ENCODE assay signal across 8 cellular contexts in genomic region chr1:248618878-248619277, GRCh38. TPM values are rescaled to one million over a fixed set of nuclear protein-coding genes. Genes with fewer than 3 reads are reported as not detected.
DNase-seq lines count a peak whose midpoint lies in the region; ATAC-seq, FAIRE-seq and TF ChIP-seq lines count a peak whose summit lies in the region.

No MANE protein-coding gene starts in this region.

- TF ChIP-seq CTCF in DND-41 (IDR thresholded peaks at IDR 0.05; ENCODE audit: borderline replicate concordance, extremely low read depth, low read length, poor library complexity, severe bottlenecking) = peak; percentile 68
- peak; percentile 36; the same call in 1 of the 2 replicates for TF ChIP-seq CTCF in IMR-90 (conservative IDR thresholded peaks at IDR 0.05; ENCODE audit: low read depth, low read length)
- peak; percentile 76 for TF ChIP-seq CTCF in chondrocyte (IDR thresholded peaks at IDR 0.05)

- no peak overlapping the region for H2BK5ac ChIP-seq in IMR-90 (ENCODE audit: low read depth, low read length, poor library complexity, severe bottlenecking)

- H3K27me3 Mint-ChIP-seq in chondrocyte (ENCODE audit: low read depth) = peaks cover 4% of the 10 kb centered on the region
- peaks cover 0 to 3% (median 0%) of the 10 kb centered on the region in 5 donors for H3K27me3 Mint-ChIP-seq in naive thymus-derived CD4-positive, alpha-beta T cell

- H3K9ac ChIP-seq in DND-41 (ENCODE audit: low read depth, low read length) (no peak overlapping the region), IMR-90 (ENCODE audit: low read depth, low read length) (no peak overlapping the region)

- H3K4me3 Mint-ChIP-seq in chondrocyte (ENCODE audit: unreplicated experiment) = no peak overlapping the region
- H3K4me3 Mint-ChIP-seq in naive thymus-derived CD4-positive, alpha-beta T cell = no peak overlapping the region

- WGBS in IMR-90 (ENCODE audit: extremely low coverage in 2 of 2, insufficient read length in 1 of 2), 2 experiments = no CpG with 5 or more reads among the region's 3 CpGs

- intact Hi-C loops in IMR-90 (cut with micrococcal nuclease) = no loop called here
- intact Hi-C loops in naive thymus-derived CD4-positive, alpha-beta T cell (cut with micrococcal nuclease) = no loop called here

- H3K4me3 ChIP-seq in DND-41 (ENCODE audit: low read depth in 1 of 2, low read length in 2 of 2) = no peak overlapping the region
- no peak overlapping the region for H3K4me3 ChIP-seq in IMR-90 (ENCODE audit: insufficient read depth, low read depth, low read length)
- no peak overlapping the region for H3K4me3 ChIP-seq in naive thymus-derived CD4-positive, alpha-beta T cell (ENCODE audit: low read length)

- no peak overlapping the region for H2BK120ac ChIP-seq in IMR-90 (ENCODE audit: low read depth, low read length)

- no peak for FAIRE-seq in urothelium cell line (lab: Jason Lieb, UNC)

- H2AFZ ChIP-seq in DND-41 (ENCODE audit: low read depth, low read length) (no peak overlapping the region), IMR-90 (replicated peaks; ENCODE audit: low read length, poor library complexity) (no peak overlapping the region)

- H4K8ac ChIP-seq in IMR-90 (ENCODE audit: low read depth in 2 of 2, low read length in 2 of 2) = no peak overlapping the region

- no peak overlapping the region for H2AK5ac ChIP-seq in IMR-90 (ENCODE audit: low read depth, low read length)

- H3K27ac Mint-ChIP-seq in chondrocyte (ENCODE audit: unreplicated experiment) = no peak overlapping the region
- H3K27ac Mint-ChIP-seq in naive thymus-derived CD4-positive, alpha-beta T cell = peak overlapping the region in 1 of 9 donors; percentile 17

- CTCF ChIA-PET in IMR-90 (lab: Yijun Ruan, JAX) = no interaction called here
- CTCF ChIA-PET in naive thymus-derived CD4-positive, alpha-beta T cell (lab: Charles Lee) = interaction anchor here (0.6 kb wide), 1 partner anchor 380 kb away, joined by 3 read pairs; no protein-coding TSS in a partner anchor

- H3K9me3 ChIP-seq in DND-41 (ENCODE audit: insufficient read depth, low read length, severe bottlenecking) (no peaks in the 10 kb centered on the region), IMR-90 (ENCODE audit: control insufficient read depth, insufficient read depth, low read length) (no peaks in the 10 kb centered on the region)
- no peaks in the 10 kb centered on the region for H3K9me3 ChIP-seq in naive thymus-derived CD4-positive, alpha-beta T cell (ENCODE audit: control insufficient read depth in 2 of 3, low read length in 3 of 3)

- H2BK20ac ChIP-seq in IMR-90 (ENCODE audit: low read depth, low read length) = no peak overlapping the region

- H4K5ac ChIP-seq in IMR-90 (ENCODE audit: low read depth, low read length) = no peak overlapping the region

- no peak for TF ChIP-seq POLR2A in IMR-90 (IDR thresholded peaks at IDR 0.05; ENCODE audit: low read depth, low read length)

- no peak for TF ChIP-seq RAD21 in IMR-90 (IDR thresholded peaks at IDR 0.05; ENCODE audit: low read length)

- H3K9me1 ChIP-seq in IMR-90 (ENCODE audit: insufficient read depth, low read length) = no peaks in the 10 kb centered on the region

- H3K14ac ChIP-seq in IMR-90 (replicated peaks; ENCODE audit: low read depth, low read length) = no peak overlapping the region

- H3K4me1 ChIP-seq in DND-41 (ENCODE audit: insufficient read depth, low read length) = no peaks in the 10 kb centered on the region
- H3K4me1 ChIP-seq in IMR-90 (ENCODE audit: control insufficient read depth, insufficient read depth, low read length) = no peaks in the 10 kb centered on the region
- peaks cover 0 to under 1% of the 10 kb centered on the region in 2 donors for H3K4me1 ChIP-seq in naive thymus-derived CD4-positive, alpha-beta T cell (ENCODE audit: control insufficient read depth in 2 of 2, insufficient read depth in 2 of 2, low read length in 2 of 2)

- no peak overlapping the region for H3K4ac ChIP-seq in IMR-90 (ENCODE audit: low read depth, low read length)

- no peaks in the 10 kb centered on the region for H3K36me3 Mint-ChIP-seq in chondrocyte (ENCODE audit: low read depth)
- H3K36me3 Mint-ChIP-seq in naive thymus-derived CD4-positive, alpha-beta T cell = no peaks in the 10 kb centered on the region

- peaks cover 10% of the 10 kb centered on the region for H3K9me3 Mint-ChIP-seq in chondrocyte (ENCODE audit: low read depth)
- H3K9me3 Mint-ChIP-seq in naive thymus-derived CD4-positive, alpha-beta T cell = no peaks in the 10 kb centered on the region

- no peak overlapping the region for H2AK9ac ChIP-seq in IMR-90 (replicated peaks; ENCODE audit: low read depth, low read length, poor library complexity)

- H3K23ac ChIP-seq in IMR-90 (ENCODE audit: low read depth, low read length) = no peak overlapping the region

- H3K27ac ChIP-seq in DND-41 (ENCODE audit: low read length) (no peak overlapping the region), IMR-90 (ENCODE audit: insufficient read depth, low read length) (no peak overlapping the region)
- H3K27ac ChIP-seq in naive thymus-derived CD4-positive, alpha-beta T cell (ENCODE audit: low read depth, low read length) = no peak overlapping the region

- ATAC-seq in DND-41 (ENCODE audit: insufficient read depth, low read depth) (peak; percentile 65; the same call in 2 of the 3 replicates), IMR-90 (ENCODE audit: low read depth) (no peak)
- ATAC-seq in naive thymus-derived CD4-positive, alpha-beta T cell = no peak

- in situ Hi-C loops in IMR-90 (cut with MboI; ENCODE audit: low sequenced_read_pairs) = no loop called here

- dilution Hi-C loops in IMR-90 (cut with HindIII; ENCODE audit: low sequenced_read_pairs, unreplicated experiment) = no loop called here

- H3K27me3 ChIP-seq in DND-41 (ENCODE audit: insufficient read depth, low read length, poor library complexity) (no peaks in the 10 kb centered on the region), IMR-90 (ENCODE audit: control insufficient read depth, insufficient read depth, low read length) (no peaks in the 10 kb centered on the region)
- H3K27me3 ChIP-seq in naive thymus-derived CD4-positive, alpha-beta T cell (ENCODE audit: control insufficient read depth in 2 of 2, insufficient read depth in 2 of 2, low read length in 2 of 2) = no peaks in the 10 kb centered on the region

- H4K20me1 ChIP-seq in DND-41 (ENCODE audit: insufficient read depth, low read length) = no peaks in the 10 kb centered on the region
- H4K20me1 ChIP-seq in IMR-90 (ENCODE audit: insufficient read depth, low read length) = no peaks in the 10 kb centered on the region

- H3K79me2 ChIP-seq in DND-41 (ENCODE audit: insufficient read depth, low read length) = no peaks in the 10 kb centered on the region

- no peak overlapping the region for H3K56ac ChIP-seq in IMR-90 (ENCODE audit: extremely low read depth, insufficient read depth, low read length)

- H2BK15ac ChIP-seq in IMR-90 (ENCODE audit: low read depth, low read length) = no peak overlapping the region

- BruUV-seq in IMR-90 (replicated peaks; lab: Mats Ljungman, UMichigan) = no TSS peak

- H3K4me1 Mint-ChIP-seq in chondrocyte (ENCODE audit: low read depth) = no peaks in the 10 kb centered on the region
- peaks cover 1 to 33% (median 7%) of the 10 kb centered on the region in 7 donors for H3K4me1 Mint-ChIP-seq in naive thymus-derived CD4-positive, alpha-beta T cell

- H4K91ac ChIP-seq in IMR-90 (ENCODE audit: insufficient read depth, low read depth, low read length) = no peak overlapping the region

- POLR2A ChIA-PET in IMR-90 (lab: Charles Lee; ENCODE audit: unreplicated experiment) = no interaction called here
- POLR2A ChIA-PET in naive thymus-derived CD4-positive, alpha-beta T cell (lab: Charles Lee) = no interaction called here

- no peaks in the 10 kb centered on the region for H3K79me1 ChIP-seq in IMR-90 (ENCODE audit: low read depth in 1 of 2, low read length in 2 of 2)

- peak; percentile 51 for DNase-seq in DND-41
- DNase-seq in IMR-90 = peak; percentile 0
- peak; percentile 16 for DNase-seq in T-helper 9 cell
- no peak for DNase-seq in chondrocyte (ENCODE audit: low spot score)
- DNase-seq in naive thymus-derived CD4-positive, alpha-beta T cell = peak in 6 of 9 donors; percentile 6 to 35 (median 25)
- peak; percentile 39 for DNase-seq in urothelium cell line (ENCODE audit: low spot score)
- no peak for DNase-seq in effector CD8-positive, alpha-beta T cell (lab: John Stamatoyannopoulos, UW)
- no peak for DNase-seq in epidermal melanocyte (ENCODE audit: insufficient read length, low spot score)

- no peak overlapping the region for H3K4me2 ChIP-seq in DND-41 (ENCODE audit: insufficient read depth, low read length)
- no peak overlapping the region for H3K4me2 ChIP-seq in IMR-90 (ENCODE audit: low read depth, low read length)

- no peak overlapping the region for H3K18ac ChIP-seq in IMR-90 (ENCODE audit: low read depth, low read length)

- H3K36me3 ChIP-seq in DND-41 (ENCODE audit: insufficient read depth, low read length) = no peaks in the 10 kb centered on the region
- H3K36me3 ChIP-seq in IMR-90 (ENCODE audit: control insufficient read depth, insufficient read depth, low read length) = no peaks in the 10 kb centered on the region
- H3K36me3 ChIP-seq in naive thymus-derived CD4-positive, alpha-beta T cell (ENCODE audit: control insufficient read depth in 2 of 3, insufficient read depth in 3 of 3, low read length in 3 of 3) = no peaks in the 10 kb centered on the region

RNA-seq across cellular contexts. Expression of gene OR2T11, which starts 16.0 kb away (rescaled TPM):
- not detected in 2 replicates for total RNA-seq in IMR-90 (2012; rRNA removed)
- polyA plus RNA-seq in IMR-90 (2012; rRNA removed) = not detected in 2 replicates
- polyA plus RNA-seq in IMR-90 (2012; cell fraction: cytosol; rRNA removed) = not detected in 2 replicates
- not detected in 2 replicates for polyA plus RNA-seq in IMR-90 (2012; cell fraction: nucleus; rRNA removed; ENCODE audit: low replicate concordance)
- not detected in 3 replicates for total RNA-seq in chondrocyte
- total RNA-seq in naive thymus-derived CD4-positive, alpha-beta T cell = not detected
- not detected for polyA plus RNA-seq in naive thymus-derived CD4-positive, alpha-beta T cell

RNA-seq across cellular contexts. Expression of gene OR2T10, which starts 21.4 kb away (rescaled TPM):
- total RNA-seq in IMR-90 (2012; rRNA removed) = not detected in 2 replicates
- polyA plus RNA-seq in IMR-90 (2012; rRNA removed) = not detected in 2 replicates
- not detected in 2 replicates for polyA plus RNA-seq in IMR-90 (2012; cell fraction: cytosol; rRNA removed)
- not detected in 2 replicates for polyA plus RNA-seq in IMR-90 (2012; cell fraction: nucleus; rRNA removed; ENCODE audit: low replicate concordance)
- total RNA-seq in chondrocyte = not detected in 3 replicates
- total RNA-seq in naive thymus-derived CD4-positive, alpha-beta T cell = not detected
- not detected for polyA plus RNA-seq in naive thymus-derived CD4-positive, alpha-beta T cell

RNA-seq across cellular contexts. Expression of gene OR2T35, which starts 26.2 kb away (rescaled TPM):
- total RNA-seq in IMR-90 (2012; rRNA removed) (not detected in 2 replicates), chondrocyte (not detected in 3 replicates)
- not detected in 2 replicates for polyA plus RNA-seq in IMR-90 (2012; rRNA removed)
- polyA plus RNA-seq in IMR-90 (2012; cell fraction: cytosol; rRNA removed) = not detected in 2 replicates
- not detected in 2 replicates for polyA plus RNA-seq in IMR-90 (2012; cell fraction: nucleus; rRNA removed; ENCODE audit: low replicate concordance)
- total RNA-seq in naive thymus-derived CD4-positive, alpha-beta T cell = not detected
- not detected for polyA plus RNA-seq in naive thymus-derived CD4-positive, alpha-beta T cell

RNA-seq across cellular contexts. Expression of gene OR2T27, which starts 36.5 kb away (rescaled TPM):
- total RNA-seq in IMR-90 (2012; rRNA removed) (not detected in 2 replicates), chondrocyte (not detected in 3 replicates)
- not detected in 2 replicates for polyA plus RNA-seq in IMR-90 (2012; rRNA removed)
- not detected in 2 replicates for polyA plus RNA-seq in IMR-90 (2012; cell fraction: cytosol; rRNA removed)
- not detected in 2 replicates for polyA plus RNA-seq in IMR-90 (2012; cell fraction: nucleus; rRNA removed; ENCODE audit: low replicate concordance)
- total RNA-seq in naive thymus-derived CD4-positive, alpha-beta T cell = not detected
- polyA plus RNA-seq in naive thymus-derived CD4-positive, alpha-beta T cell = not detected

RNA-seq across cellular contexts. Expression of gene OR2T34, which starts 44.3 kb away (rescaled TPM):
- not detected in 2 replicates for total RNA-seq in IMR-90 (2012; rRNA removed)
- polyA plus RNA-seq in IMR-90 (2012; rRNA removed) = not detected in 2 replicates
- polyA plus RNA-seq in IMR-90 (2012; cell fraction: cytosol; rRNA removed) = not detected in 2 replicates
- not detected in 2 replicates for polyA plus RNA-seq in IMR-90 (2012; cell fraction: nucleus; rRNA removed; ENCODE audit: low replicate concordance)
- not detected in 3 replicates for total RNA-seq in chondrocyte
- total RNA-seq in naive thymus-derived CD4-positive, alpha-beta T cell = not detected
- under 1 TPM in 1 of 2 donors, not detected in 1; 0.47 TPM for polyA plus RNA-seq in naive thymus-derived CD4-positive, alpha-beta T cell

Comparison
In these comparisons a context has a peak if more than half of its experiments do, and no peak if none do; other contexts are left out.
1. DNase-seq: peak in DND-41 (single experiment), IMR-90 (single experiment), T-helper 9 cell (single experiment), naive thymus-derived CD4-positive, alpha-beta T cell (6 of 9) and urothelium cell line (single experiment); none in chondrocyte (single experiment), effector CD8-positive, alpha-beta T cell (single experiment) and epidermal melanocyte (single experiment).
2. Peak in every context shown above with its lines, with median percentiles within 50 percentile points of each other: CTCF ChIP-seq.